9 cellular contexts compared by ENCODE assay signal in the genomic region with DNA sequence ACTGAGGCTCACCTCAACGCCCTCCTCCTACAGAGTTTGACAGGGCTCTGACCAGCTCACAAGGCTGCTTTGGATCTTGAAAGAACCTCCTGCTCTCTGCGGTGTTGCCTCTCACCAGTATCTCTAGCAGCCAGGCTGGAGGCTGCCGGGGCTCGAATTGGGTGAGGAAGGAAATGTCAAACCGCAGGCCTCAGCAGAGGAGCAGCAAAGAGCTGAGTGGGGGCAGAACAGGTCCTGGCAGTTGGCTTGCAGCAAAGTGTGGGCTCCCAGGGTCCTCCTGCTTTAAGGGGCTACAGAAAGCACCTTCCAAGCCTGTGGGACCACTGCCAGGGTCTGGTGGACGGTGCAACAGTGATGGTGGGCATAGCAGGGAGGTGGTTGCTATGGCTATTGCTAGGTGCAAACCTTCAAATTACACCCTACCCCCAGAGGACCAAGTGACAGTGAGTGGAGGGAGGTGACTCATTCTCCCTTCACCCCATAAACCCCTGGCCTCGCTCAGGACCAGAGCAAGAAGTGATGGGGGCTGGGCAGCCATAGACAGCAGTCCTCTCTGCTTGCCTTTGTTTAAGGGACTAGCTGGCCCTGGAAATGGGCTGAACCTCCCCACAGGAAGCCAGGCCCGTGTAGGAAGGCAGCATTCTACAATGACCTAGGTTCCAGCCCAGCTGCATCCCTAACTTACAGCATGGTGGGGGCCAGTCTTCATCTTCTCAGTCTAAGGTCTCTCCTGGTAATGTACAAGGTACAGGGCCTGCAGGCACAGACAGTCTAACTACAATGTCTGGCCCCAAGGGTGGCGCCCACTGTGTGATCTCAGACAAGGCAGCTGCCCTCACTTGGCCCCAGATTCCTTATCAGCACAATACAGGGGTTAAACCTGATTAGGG. TPM values are rescaled to one million over a fixed set of nuclear protein-coding genes. Genes with fewer than 3 reads are reported as not detected.
DNase-seq lines count a peak whose midpoint lies in the region; ATAC-seq and TF ChIP-seq lines count a peak whose summit lies in the region.
"Had no signal": no experiment of that assay in that cellular context is flagged by ENCODE, and none has a peak within 500 bp of the region (broad histone marks: within the 10 kb centered on the region; RNA-seq: fewer than 3 reads in every experiment).

No MANE protein-coding gene starts in this region.

- H3K27me3 Mint-ChIP-seq in CD14-positive monocyte (ENCODE audit: low read depth in 3 of 3) (no peaks in the 10 kb centered on the region), Calu3 (ENCODE audit: unreplicated experiment) (peaks cover 73% of the 10 kb centered on the region)

- ATAC-seq in GM21381 (IDR thresholded peaks at IDR 0.05; ENCODE audit: unreplicated experiment), result peak; percentile 77

- H3K4me3 Mint-ChIP-seq in CD14-positive monocyte (peak overlapping the region; percentile 73 to 87), Calu3 (ENCODE audit: low read depth, unreplicated experiment) (no peak overlapping the region)

- DNase-seq in CD14-positive monocyte (ENCODE audit: low spot score) (peak; percentile 92), HT1080 (ENCODE audit: low read depth) (peak; percentile 66), germinal center (ENCODE audit: low spot score) (peak; percentile 54), Calu3 (no peak), SHP77 treated with DMSO at 0.1 percent for 48 hours (lab: John Stamatoyannopoulos, UW) (no peak)
- DNase-seq in activated CD4-positive, alpha-beta T cell treated with anti-CD3 and anti-CD28 coated beads, Interleukin-2, amount 50 U/mL, for 4 hours, result peak; percentile 75 to 79
- DNase-seq in stimulated activated CD4-positive, alpha-beta T cell treated with anti-CD3 and anti-CD28 coated beads, TNF-alpha, amount 100 ng/mL, for 48 hours (ENCODE audit: low read depth in 3 of 3), result peak; percentile 64 to 85 (median 79)

- peak overlapping the region; percentile 93 to 99 (median 98) for H3K27ac Mint-ChIP-seq in CD14-positive monocyte
- no peak overlapping the region for H3K27ac Mint-ChIP-seq in Calu3 (ENCODE audit: unreplicated experiment)

- TF ChIP-seq CTCF in CD14-positive monocyte (IDR thresholded peaks at IDR 0.05) (no peak), Calu3 (IDR thresholded peaks at IDR 0.05; ENCODE audit: unreplicated experiment) (no peak)

- H3K36me3 Mint-ChIP-seq in CD14-positive monocyte, result peaks cover 76 to 89% of the 10 kb centered on the region in 2 donors
- H3K36me3 Mint-ChIP-seq in Calu3 (ENCODE audit: insufficient read depth, unreplicated experiment), result no peaks in the 10 kb centered on the region

- CTCF ChIA-PET in Calu3 (lab: Charles Lee), result no interaction called here

- intact Hi-C loops in CD14-positive monocyte (cut with micrococcal nuclease), result loop anchor here in 1 of 2 donors (1.0 kb wide), 1 partner anchor 10 kb away; no protein-coding TSS in a partner anchor
- intact Hi-C loops in Calu3 (cut with micrococcal nuclease; ENCODE audit: unreplicated experiment), result no loop called here

- BruUV-seq in Calu3 (replicated peaks; lab: Mats Ljungman, UMichigan), result no TSS peak

- H3K4me1 Mint-ChIP-seq in CD14-positive monocyte (peaks cover 89% of the 10 kb centered on the region), Calu3 (ENCODE audit: low read depth, unreplicated experiment) (no peaks in the 10 kb centered on the region)

- H3K9me3 Mint-ChIP-seq in CD14-positive monocyte (no peaks in the 10 kb centered on the region), Calu3 (ENCODE audit: low read depth, unreplicated experiment) (no peaks in the 10 kb centered on the region)

RNA-seq across cellular contexts. Expression of gene LCP2, which starts 18.7 kb away (rescaled TPM):
- polyA plus RNA-seq in CD14-positive monocyte, result 10 to 100 TPM; 52.0 to 89.5 TPM
- 0.50 TPM in 1 of 2 replicates, not detected in the other for total RNA-seq in HT1080 (2014; rRNA removed; shearing (Covaris generic))
- not detected in 2 replicates for polyA plus RNA-seq in HT1080 (2015; cell fraction: cytosol; rRNA removed)
- polyA plus RNA-seq in HT1080 (2015; cell fraction: nucleus; rRNA removed), result 0.12 and 1.1 TPM in 2 replicates
- total RNA-seq in Calu3 (2022), result not detected in 2 replicates
- total RNA-seq: renal cortical epithelial cell had no signal

RNA-seq across cellular contexts. Expression of gene C5orf58, which starts 46.1 kb away (rescaled TPM):
- polyA plus RNA-seq in CD14-positive monocyte, result under 1 TPM in 1 of 2 donors, not detected in 1; 0.46 TPM
- total RNA-seq in HT1080 (2014; rRNA removed; shearing (Covaris generic)), result 2.4 and 7.7 TPM in 2 replicates
- polyA plus RNA-seq in HT1080 (2015; cell fraction: cytosol; rRNA removed), result 13.5 and 23.6 TPM in 2 replicates
- polyA plus RNA-seq in HT1080 (2015; cell fraction: nucleus; rRNA removed), result 10.5 and 13.1 TPM in 2 replicates
- total RNA-seq in Calu3 (2022), result not detected in 2 replicates
- total RNA-seq: renal cortical epithelial cell had no signal

Comparison
In these comparisons a context has a peak if more than half of its experiments do, and no peak if none do; other contexts are left out.
1. DNase-seq: peak in CD14-positive monocyte (single experiment), HT1080 (single experiment), activated CD4-positive, alpha-beta T cell treated with anti-CD3 and anti-CD28 coated beads, Interleukin-2, amount 50 U/mL, for 4 hours (2 of 2), germinal center (single experiment) and stimulated activated CD4-positive, alpha-beta T cell treated with anti-CD3 and anti-CD28 coated beads, TNF-alpha, amount 100 ng/mL, for 48 hours (3 of 3); none in Calu3 (single experiment) and SHP77 treated with DMSO at 0.1 percent for 48 hours (single experiment).